Comparison of ENCODE assay signal across 1 cellular context in the genomic region with DNA sequence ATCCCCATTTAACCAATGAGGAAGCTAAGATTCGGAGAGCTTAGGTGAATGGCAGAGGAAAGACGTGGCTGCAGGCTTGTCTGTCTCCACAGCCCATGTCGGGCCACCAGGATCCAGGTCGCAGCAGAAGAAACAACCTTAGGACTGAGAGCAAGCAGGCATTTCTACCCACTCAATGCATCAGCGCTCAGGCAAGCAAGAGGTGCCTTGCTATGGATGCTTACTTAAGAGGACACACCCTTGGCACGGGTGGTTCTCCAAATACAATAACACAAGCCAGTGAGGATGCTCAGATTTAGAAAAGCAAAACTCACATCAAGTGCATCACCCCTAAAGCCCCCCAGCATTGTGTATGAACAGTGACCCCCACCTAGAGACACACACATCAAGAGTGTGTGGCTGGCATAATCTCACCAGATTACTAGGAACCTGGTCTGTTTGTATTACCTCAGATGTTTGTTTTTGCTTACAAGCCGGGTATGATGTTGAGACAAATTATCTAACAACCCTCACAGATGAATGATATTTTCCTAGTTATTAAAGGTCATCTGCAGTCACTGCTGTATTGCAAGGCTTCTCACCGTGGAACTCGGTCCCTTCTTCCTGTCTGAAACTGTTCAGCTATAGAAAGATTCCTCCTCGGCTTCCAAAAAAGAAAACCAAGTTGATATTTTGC.
TF ChIP-seq lines count a peak whose summit lies in the region.

No MANE protein-coding gene starts in this region.

TF ChIP-seq in IMR-90, 13 proteins besides CTCF, POLR2A, EP300 and RAD21:
- TF ChIP-seq, protein P1, sequence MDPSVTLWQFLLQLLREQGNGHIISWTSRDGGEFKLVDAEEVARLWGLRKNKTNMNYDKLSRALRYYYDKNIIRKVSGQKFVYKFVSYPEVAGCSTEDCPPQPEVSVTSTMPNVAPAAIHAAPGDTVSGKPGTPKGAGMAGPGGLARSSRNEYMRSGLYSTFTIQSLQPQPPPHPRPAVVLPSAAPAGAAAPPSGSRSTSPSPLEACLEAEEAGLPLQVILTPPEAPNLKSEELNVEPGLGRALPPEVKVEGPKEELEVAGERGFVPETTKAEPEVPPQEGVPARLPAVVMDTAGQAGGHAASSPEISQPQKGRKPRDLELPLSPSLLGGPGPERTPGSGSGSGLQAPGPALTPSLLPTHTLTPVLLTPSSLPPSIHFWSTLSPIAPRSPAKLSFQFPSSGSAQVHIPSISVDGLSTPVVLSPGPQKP (IDR thresholded peaks at IDR 0.05; ENCODE audit: borderline replicate concordance, low read depth, low read length): no peak
- TF ChIP-seq RFX5 (IDR thresholded peaks at IDR 0.05; ENCODE audit: low read depth, low read length) (no peak), NFE2L2 (IDR thresholded peaks at IDR 0.05; ENCODE audit: low read depth, low read length) (no peak), BHLHE40 (IDR thresholded peaks at IDR 0.05; ENCODE audit: low read depth, low read length) (no peak), MAFK (IDR thresholded peaks at IDR 0.05; ENCODE audit: low read depth, low read length) (no peak), SMC3 (IDR thresholded peaks at IDR 0.05; ENCODE audit: low read depth, low read length) (no peak), FOS (IDR thresholded peaks at IDR 0.05; ENCODE audit: low read depth, low read length) (no peak)
